Comparison of ENCODE assay signal across 8 cellular contexts in the genomic region with DNA sequence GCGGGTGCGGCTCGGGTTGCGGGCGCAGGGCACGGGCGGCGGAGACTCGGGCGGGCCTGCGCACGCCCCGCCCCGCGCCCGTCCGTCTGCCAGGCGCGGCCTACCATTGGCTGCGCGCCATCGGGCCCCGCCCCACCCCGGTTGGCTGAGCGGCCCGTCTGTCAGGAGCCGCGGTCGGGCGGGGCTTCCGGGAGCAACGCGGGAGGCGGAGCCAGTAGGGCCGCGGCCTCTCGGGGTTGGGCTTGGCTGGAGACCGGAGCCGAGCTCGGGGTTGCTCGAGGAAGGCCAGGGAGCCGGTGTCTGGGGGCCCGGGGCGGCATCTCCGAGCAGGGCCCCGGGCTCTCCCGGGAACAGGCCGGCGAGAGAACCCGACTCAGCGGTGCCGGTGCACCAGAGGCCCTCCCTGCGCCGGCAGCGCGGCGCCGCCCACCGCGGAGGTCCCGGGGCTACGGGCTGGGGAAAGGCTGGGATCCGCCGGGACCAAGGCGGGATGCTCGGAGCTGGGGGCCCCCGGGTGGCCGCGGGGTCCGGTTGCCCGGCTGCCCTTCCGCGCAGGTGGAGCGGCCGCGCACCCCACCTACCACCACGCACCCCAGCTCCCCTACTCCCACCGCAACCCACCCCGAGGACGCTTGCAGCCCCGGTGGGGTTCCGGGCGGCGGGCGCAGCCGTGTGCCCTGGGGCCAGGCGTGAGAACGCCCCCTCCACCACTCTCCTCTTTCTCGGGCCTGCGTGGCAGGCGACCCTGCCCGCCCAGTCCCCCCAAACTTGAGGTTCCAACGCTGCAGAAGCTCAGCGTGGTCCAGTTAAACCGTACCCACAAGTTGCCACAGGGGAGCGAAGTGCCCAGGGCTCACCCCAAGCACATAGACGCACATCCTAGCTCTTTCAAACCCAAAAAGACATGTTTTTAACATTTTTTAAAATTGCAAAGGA. TPM values are rescaled to one million over a fixed set of nuclear protein-coding genes. Genes with fewer than 3 reads are reported as not detected.
DNase-seq lines count a peak whose midpoint lies in the region; ATAC-seq and TF ChIP-seq lines count a peak whose summit lies in the region.

Gene HRAS (minus strand): TSS at position 58 of the 936 bp plus-strand sequence.

- no peaks in the 10 kb centered on the region for H3K27me3 Mint-ChIP-seq in activated naive CD8-positive, alpha-beta T cell treated with anti-CD3 and anti-CD28 coated beads, Interleukin-2, amount 50 U/mL, for 24 hours

- peak within 1 kb of the TSS; percentile 92 for H3K27ac Mint-ChIP-seq in activated naive CD8-positive, alpha-beta T cell treated with anti-CD3 and anti-CD28 coated beads, Interleukin-2, amount 50 U/mL, for 24 hours

- H3K9me3 ChIP-seq in cardiac muscle cell (ENCODE audit: low read depth) (no peaks in the 10 kb centered on the region), transverse colon (no peaks in the 10 kb centered on the region)

- H3K4me1 ChIP-seq in cardiac muscle cell (ENCODE audit: low read depth) (peaks cover 12% of the 10 kb centered on the region), transverse colon (peaks cover 11 to 37% (median 35%) of the 10 kb centered on the region in 4 donors)

- in situ Hi-C loops in transverse colon (cut with MboI; ENCODE audit: low pct_ligation_motif_present in 1 of 4, low pct_unique_long_range_greater_than_20kb in 1 of 4, low sequenced_read_pairs in 3 of 4): no loop called here

- peak; percentile 73 for ATAC-seq in HG02678 (IDR thresholded peaks at IDR 0.05; ENCODE audit: unreplicated experiment)
- peak; percentile 90 for ATAC-seq in activated naive CD8-positive, alpha-beta T cell treated with anti-CD3 and anti-CD28 coated beads, Interleukin-2, amount 50 U/mL, for 24 hours

- H3K27ac ChIP-seq in cardiac muscle cell: peak within 1 kb of the TSS; percentile 85
- peak within 1 kb of the TSS; percentile 87 to 95 (median 92) for H3K27ac ChIP-seq in transverse colon

- WGBS in transverse colon (ENCODE audit: low coverage in 1 of 2), 2 donors: 4% methylated on average over 24 of the region's 97 CpGs; no CpG with 5 or more reads in 1 of the 2 donors

- peaks cover 17% of the 10 kb centered on the region for H3K4me1 Mint-ChIP-seq in activated naive CD8-positive, alpha-beta T cell treated with anti-CD3 and anti-CD28 coated beads, Interleukin-2, amount 50 U/mL, for 24 hours

- no peak for TF ChIP-seq CTCF in cardiac muscle cell (IDR thresholded peaks at IDR 0.05; ENCODE audit: low read depth, low read length)
- no peak for TF ChIP-seq CTCF in transverse colon (IDR thresholded peaks at IDR 0.05)

- peaks cover 7% of the 10 kb centered on the region for H3K36me3 ChIP-seq in cardiac muscle cell
- H3K36me3 ChIP-seq in transverse colon: no peaks in the 10 kb centered on the region

- H3K27me3 ChIP-seq in cardiac muscle cell (no peaks in the 10 kb centered on the region), transverse colon (peaks cover 2% of the 10 kb centered on the region)

- intact Hi-C loops in transverse colon (cut with DNase I; ENCODE audit: low total_unique reads): no loop called here

- H3K4me3 ChIP-seq in cardiac muscle cell (peak within 1 kb of the TSS; percentile 98), transverse colon (peak within 1 kb of the TSS; percentile 58 to 96 (median 89))

- H3K9me3 Mint-ChIP-seq in activated naive CD8-positive, alpha-beta T cell treated with anti-CD3 and anti-CD28 coated beads, Interleukin-2, amount 50 U/mL, for 24 hours: no peaks in the 10 kb centered on the region

- TF ChIP-seq EP300 in transverse colon (IDR thresholded peaks at IDR 0.05; ENCODE audit: low read depth): no peak

- peak within 1 kb of the TSS; percentile 90 for H3K4me3 Mint-ChIP-seq in activated naive CD8-positive, alpha-beta T cell treated with anti-CD3 and anti-CD28 coated beads, Interleukin-2, amount 50 U/mL, for 24 hours

- TF ChIP-seq POLR2A in GM10847 (IDR thresholded peaks at IDR 0.05; ENCODE audit: extremely low read depth, insufficient read length) (peak; percentile 70), transverse colon (IDR thresholded peaks at IDR 0.05) (peak; percentile 79)

- H3K36me3 Mint-ChIP-seq in activated naive CD8-positive, alpha-beta T cell treated with anti-CD3 and anti-CD28 coated beads, Interleukin-2, amount 50 U/mL, for 24 hours (ENCODE audit: low read depth): peaks cover 2% of the 10 kb centered on the region

- peak; percentile 93 to 98 (median 95) for DNase-seq in NCI-H1417 (lab: John Stamatoyannopoulos, UW)
- DNase-seq in SW480 (ENCODE audit: low spot score): peak; percentile 89
- peak; percentile 98 for DNase-seq in activated naive CD8-positive, alpha-beta T cell treated with anti-CD3 and anti-CD28 coated beads, Interleukin-2, amount 50 U/mL, for 24 hours
- DNase-seq in cardiac muscle cell (ENCODE audit: low read depth in 1 of 2, low spot score in 1 of 2): peak; percentile 96 to 97
- peak; percentile 91 for DNase-seq in pons (ENCODE audit: low spot score)
- DNase-seq in transverse colon: peak; percentile 97

RNA-seq across cellular contexts. Expression of gene HRAS, which starts in this region (rescaled TPM):
- 49.6 and 63.1 TPM in 2 replicates for total RNA-seq in cardiac muscle cell
- 60.0 and 97.8 TPM in 2 replicates for polyA plus RNA-seq in cardiac muscle cell
- total RNA-seq in transverse colon: 10 to 100 TPM; 31.0 to 57.1 (median 33.9) TPM

Comparison
In these comparisons a context has a peak if more than half of its experiments do, and no peak if none do; other contexts are left out.
1. Peak in every context shown above with its lines: DNase-seq, ATAC-seq, H3K4me3 ChIP-seq and H3K27ac ChIP-seq.